Comparison of ENCODE assay signal across 11 cellular contexts in genomic region chr6:18302561-18303439, GRCh38. TPM values are rescaled to one million over a fixed set of nuclear protein-coding genes. Genes with fewer than 3 reads are reported as not detected.
A peak's percentile ranks its signal among the peaks of the same experiment; 100 is the strongest.
DNase-seq lines count a peak whose midpoint lies in the region; ATAC-seq and TF ChIP-seq lines count a peak whose summit lies in the region.
"Had no signal": no experiment of that assay in that cellular context is flagged by ENCODE, and none has a peak within 500 bp of the region (broad histone marks: within the 10 kb centered on the region; RNA-seq: fewer than 3 reads in every experiment).

No MANE protein-coding gene starts in this region.

- H3K27ac Mint-ChIP-seq in WTC11, result peak overlapping the region; percentile 75

- H3K4me3 ChIP-seq in SJCRH30, result no peak overlapping the region

- H3K9me3 ChIP-seq in SJCRH30 (replicated peaks), result no peaks in the 10 kb centered on the region

- no peaks in the 10 kb centered on the region for H3K36me3 ChIP-seq in SJCRH30

- H3K27ac ChIP-seq in SJCRH30, result no peak overlapping the region

- peaks cover 4% of the 10 kb centered on the region; the same call in 1 of the 2 replicates for H3K4me1 ChIP-seq in SJCRH30

- ATAC-seq in HG02884 (IDR thresholded peaks at IDR 0.05; ENCODE audit: unreplicated experiment) (peak; percentile 84), WTC11 (peak; percentile 85)

- H3K27me3 Mint-ChIP-seq in WTC11 (ENCODE audit: low read depth), result no peaks in the 10 kb centered on the region

- POLR2A ChIA-PET in WTC11 (lab: Charles Lee), result interaction anchor here (0.7 kb wide), 1 partner anchor 319 kb away, joined by 4 read pairs; no protein-coding TSS in a partner anchor

- no peaks in the 10 kb centered on the region for H3K9me3 Mint-ChIP-seq in WTC11

- CTCF ChIA-PET in WTC11 (lab: Charles Lee), result interaction anchor here (0.5 to 1.7 kb wide), 6 partner anchors 14 to 181 kb away, joined by 3 to 15 read pairs (median 3); partner anchors contain the start of gene DEK

- no peaks in the 10 kb centered on the region for H3K36me3 Mint-ChIP-seq in WTC11

- no peaks in the 10 kb centered on the region for H3K27me3 ChIP-seq in SJCRH30

- DNase-seq in NCI-H146 (lab: John Stamatoyannopoulos, UW) (peak; percentile 7), NCI-H146 treated with DMSO at 0.1 percent for 48 hours (lab: John Stamatoyannopoulos, UW; ENCODE audit: unreplicated experiment) (no peak), WTC11 (ENCODE audit: low spot score) (no peak), medulla oblongata (ENCODE audit: extremely low spot score) (peak; percentile 20), NCI-H2107 treated with DMSO at 0.1 percent for 48 hours (lab: John Stamatoyannopoulos, UW; ENCODE audit: unreplicated experiment) (no peak), NCI-H2227 treated with DMSO at 0.1 percent for 48 hours (lab: John Stamatoyannopoulos, UW) (no peak), SJCRH30 (no peak)
- DNase-seq: activated T-cell treated with anti-CD3 and anti-CD28 coated beads, Interleukin-2, amount 50 U/mL, for 48 hours; NCI-H2107; T1000 had no signal

- TF ChIP-seq CTCF in WTC11 (IDR thresholded peaks at IDR 0.05), result no peak

- H3K4me3 Mint-ChIP-seq in WTC11, result no peak overlapping the region

- H3K4me1 Mint-ChIP-seq in WTC11, result peaks cover 22% of the 10 kb centered on the region

TF ChIP-seq in WTC11, 78 proteins besides CTCF, POLR2A, EP300 and RAD21:
- TF ChIP-seq ZNF121 (CRISPR knock-in tag; IDR thresholded peaks at IDR 0.05) (peak; percentile 78), FOXK1 (CRISPR knock-in tag; IDR thresholded peaks at IDR 0.05) (no peak), GTF2I (CRISPR knock-in tag; conservative IDR thresholded peaks at IDR 0.05) (peak; percentile 50; the same call in 1 of the 2 replicates), TEAD4 (CRISPR knock-in tag; IDR thresholded peaks at IDR 0.05) (no peak), IRF1 (CRISPR knock-in tag; IDR thresholded peaks at IDR 0.05) (no peak), RELA (CRISPR knock-in tag; IDR thresholded peaks at IDR 0.05; ENCODE audit: borderline replicate concordance) (no peak)
TF ChIP-seq in WTC11: peak in this region for 2.

RNA-seq across cellular contexts. Expression of gene DEK, which starts 38.5 kb away (rescaled TPM):
- total RNA-seq in WTC11 (2021), result 180 to 204 TPM (median 194 TPM) in 3 replicates
- total RNA-seq in SJCRH30 (2014; rRNA removed; shearing (Covaris generic)), result 129 and 142 TPM in 2 replicates

Comparison
In these comparisons a context has a peak if more than half of its experiments do, and no peak if none do; other contexts are left out.
1. DNase-seq: peak in NCI-H146 (single experiment) and medulla oblongata (single experiment); none in NCI-H146 treated with DMSO at 0.1 percent for 48 hours (single experiment), WTC11 (single experiment), NCI-H2107 treated with DMSO at 0.1 percent for 48 hours (single experiment), NCI-H2227 treated with DMSO at 0.1 percent for 48 hours (single experiment) and SJCRH30 (0 of 2).